ENCODE assay signal across 15 cellular contexts in the genomic region with DNA sequence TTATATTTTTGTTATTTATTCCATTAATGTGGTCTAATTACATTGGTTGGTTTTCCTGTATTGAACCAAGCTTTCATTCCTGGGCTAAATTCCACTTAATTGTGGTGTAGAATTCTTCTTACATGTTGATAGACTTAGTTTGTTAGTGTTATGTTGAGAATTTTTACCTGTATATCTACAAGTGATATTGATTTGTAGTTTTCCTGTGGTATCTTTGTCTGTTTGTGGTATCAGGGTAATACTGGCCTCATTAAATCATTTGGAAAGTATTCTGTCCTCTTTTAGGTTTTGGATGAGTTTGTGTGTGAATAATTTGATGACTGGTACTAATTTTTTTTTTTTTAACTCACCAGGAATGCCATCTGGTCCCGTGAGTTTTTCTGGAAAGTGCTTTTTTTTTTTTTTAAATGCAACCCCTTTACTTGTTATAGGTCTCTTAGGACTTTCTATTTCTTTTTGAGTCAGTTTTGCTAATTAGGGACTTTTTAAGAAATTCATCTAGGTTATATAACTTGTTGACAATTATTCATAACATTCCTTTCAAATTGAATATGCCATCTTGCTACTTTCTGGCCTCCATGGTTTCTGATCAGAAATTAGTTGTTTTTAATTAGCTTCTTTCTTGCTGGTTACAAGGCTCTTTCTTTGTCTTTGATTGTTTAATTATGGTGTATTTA.
"Had no signal": no experiment of that assay in that cellular context is flagged by ENCODE, and none has a peak within 500 bp of the region (broad histone marks: within the 10 kb centered on the region; RNA-seq: fewer than 3 reads in every experiment).

No MANE protein-coding gene starts in this region.

- H3K27ac ChIP-seq: esophagus muscularis mucosa, hepatocyte, left lung, ovary, thoracic aorta had no signal

- H3K4me3 ChIP-seq: esophagus muscularis mucosa, hepatocyte, left lung, ovary, thoracic aorta had no signal

- H3K36me3 ChIP-seq: esophagus muscularis mucosa, left lung, ovary, thoracic aorta had no signal

- H3K27me3 ChIP-seq: esophagus muscularis mucosa, hepatocyte, left lung, ovary had no signal

- H3K4me1 ChIP-seq: esophagus muscularis mucosa, left lung had no signal

- H3K9me3 ChIP-seq: ovary, thoracic aorta had no signal

- ATAC-seq: activated CD8-positive, alpha-beta T cell treated with anti-CD3 and anti-CD28 coated beads, Interleukin-2, amount 10 ng/mL, durations not matched to agents 7 days and 5 days; left lung; naive thymus-derived CD4-positive, alpha-beta T cell; stimulated activated effector memory CD8-positive, alpha-beta T cell treated with anti-CD3 and anti-CD28 coated beads, Interleukin-12 subunit alpha, Interleukin-12 subunit beta, amount 100 ng/mL, for 72 hours had no signal

- DNase-seq: activated CD4-positive, alpha-beta T cell treated with anti-CD3 and anti-CD28 coated beads for 48 hours; activated CD8-positive, alpha-beta memory T cell treated with anti-CD3 and anti-CD28 coated beads, Interleukin-2, amount 50 U/mL, for 4 hours; activated CD8-positive, alpha-beta T cell treated with anti-CD3 and anti-CD28 coated beads, Interleukin-2, amount 10 ng/mL, durations not matched to agents 7 days and 5 days; activated gamma-delta T cell; activated T-cell treated with anti-CD3 and anti-CD28 coated beads, Interleukin-2, amount 50 U/mL, for 48 hours; amniotic stem cell; left lung; naive thymus-derived CD4-positive, alpha-beta T cell; ovary; stimulated activated CD4-positive, alpha-beta T cell treated with anti-CD3 and anti-CD28 coated beads, Interleukin-12 subunit alpha, Interleukin-12 subunit beta, amount 100 ng/mL, for 4 hours; stimulated activated CD4-positive, alpha-beta T cell treated with anti-CD3 and anti-CD28 coated beads, Interleukin-2, amount 100 ng/mL, for 24 hours had no signal
